ENCODE assay signal across 8 cellular contexts in the genomic region with DNA sequence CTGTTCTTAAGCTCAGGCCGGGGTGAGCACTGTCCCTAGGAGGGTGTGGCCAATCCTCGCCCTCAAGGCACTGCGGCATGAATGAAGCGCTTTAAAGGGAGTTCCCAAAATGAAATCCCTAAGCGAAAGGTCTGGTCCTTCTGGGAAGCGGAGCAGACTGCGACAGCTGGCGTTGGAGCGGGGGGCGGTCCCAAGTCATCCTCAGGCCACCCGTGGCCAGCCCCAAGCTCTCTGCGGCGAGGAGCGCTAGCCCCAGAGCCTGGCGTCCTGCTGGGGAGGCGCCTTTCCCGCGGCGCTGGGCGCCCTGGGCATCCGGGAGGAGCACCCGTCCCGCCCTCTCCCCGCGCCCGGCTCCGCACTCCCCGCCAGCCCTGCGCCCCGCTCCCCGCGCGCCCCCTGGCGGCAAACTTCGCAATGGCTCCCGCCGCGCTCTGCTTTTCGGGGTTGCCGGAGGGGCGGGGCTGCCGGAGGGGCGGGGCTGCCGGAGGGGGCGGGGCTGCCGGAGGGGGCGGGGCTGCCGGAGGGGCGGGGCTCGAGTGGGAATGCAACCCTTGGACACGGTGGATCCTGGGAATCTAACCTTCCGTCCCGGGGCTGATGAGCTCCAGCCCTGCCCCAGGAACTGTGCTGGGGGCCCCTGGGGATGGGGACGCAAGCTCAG. TPM values are rescaled to one million over a fixed set of nuclear protein-coding genes. Genes with fewer than 3 reads are reported as not detected.
A peak's percentile ranks its signal among the peaks of the same experiment; 100 is the strongest.
DNase-seq lines count a peak whose midpoint lies in the region; ATAC-seq, FAIRE-seq and TF ChIP-seq lines count a peak whose summit lies in the region.

No MANE protein-coding gene starts in this region.

- peak overlapping the region; percentile 36 for H3K9ac ChIP-seq in endothelial cell of umbilical vein (replicated peaks; ENCODE audit: extremely low read depth, insufficient read depth, low read length)

- CTCF ChIA-PET in endothelial cell of umbilical vein (lab: Charles Lee) = interaction anchor here (0.6 to 3.9 kb wide), 26 partner anchors 9 to 264 kb away, joined by 3 to 117 read pairs (median 3); partner anchors contain the start of genes CEP170B, SIVA1 and ZBTB42

- H3K4me1 ChIP-seq in endothelial cell of umbilical vein (ENCODE audit: control insufficient read depth, extremely low read depth, insufficient read depth, low read length) = peaks cover 10% of the 10 kb centered on the region

- dilution Hi-C loops in endothelial cell of umbilical vein (cut with MboI; ENCODE audit: extremely low pct_ligation_motif_present, low sequenced_read_pairs) = no loop called here

- no peaks in the 10 kb centered on the region for H3K9me1 ChIP-seq in endothelial cell of umbilical vein (replicated peaks; ENCODE audit: control insufficient read depth, extremely low read depth, insufficient read depth, low read length)

- H3K27ac ChIP-seq in endothelial cell of umbilical vein (ENCODE audit: insufficient read depth, low read depth, low read length) = no peak overlapping the region

- H3K4me2 ChIP-seq in endothelial cell of umbilical vein (ENCODE audit: insufficient read depth, low read length) = peak overlapping the region; percentile 94

- H3K27me3 ChIP-seq in endothelial cell of umbilical vein (ENCODE audit: control insufficient read depth in 2 of 2, insufficient read depth in 2 of 2, low read length in 2 of 2) = no peaks in the 10 kb centered on the region

- peak; percentile 96 for DNase-seq in AG08396 (ENCODE audit: low spot score)
- peak; percentile 71 for DNase-seq in HPDE6-E6E7 (ENCODE audit: extremely low spot score)
- DNase-seq in NOMO-1 treated with dmso at 0.1 percent for 144 hours (lab: John Stamatoyannopoulos, UW; ENCODE audit: unreplicated experiment) = peak; percentile 61
- DNase-seq in activated CD8-positive, alpha-beta memory T cell treated with anti-CD3 and anti-CD28 coated beads, Interleukin-2, amount 50 U/mL, for 1 hour (ENCODE audit: extremely low read depth) = peak; percentile 68
- peak; percentile 69 for DNase-seq in endothelial cell of umbilical vein (ENCODE audit: low read depth, low spot score)
- DNase-seq in middle frontal gyrus (ENCODE audit: extremely low spot score, low spot score) = peak; percentile 80
- peak; percentile 87 to 93 for DNase-seq in stimulated activated CD8-positive, alpha-beta memory T cell treated with anti-CD3 and anti-CD28 coated beads, Interleukin-2, amount 100 ng/mL, for 1 hour (ENCODE audit: low read depth in 2 of 2)

- H3K79me2 ChIP-seq in endothelial cell of umbilical vein (ENCODE audit: control insufficient read depth, insufficient read depth, low read length) = no peaks in the 10 kb centered on the region

- no peaks in the 10 kb centered on the region for H3K9me3 ChIP-seq in endothelial cell of umbilical vein (replicated peaks; ENCODE audit: control insufficient read depth, insufficient read depth, low read length)

- BruUV-seq in endothelial cell of umbilical vein (replicated peaks; lab: Mats Ljungman, UMichigan) = no TSS peak

- ATAC-seq in GM19025 (IDR thresholded peaks at IDR 0.05; ENCODE audit: low read depth, unreplicated experiment) = peak; percentile 78

- H2AFZ ChIP-seq in endothelial cell of umbilical vein (ENCODE audit: low read depth, low read length) = peak overlapping the region; percentile 99

- H3K4me3 ChIP-seq in endothelial cell of umbilical vein (replicated peaks in 1 of 3; ENCODE audit: insufficient read depth in 1 of 3, low read depth in 1 of 3, low read length in 3 of 3) = peak overlapping the region; percentile 53 to 82 (median 64)

- no peaks in the 10 kb centered on the region for H3K36me3 ChIP-seq in endothelial cell of umbilical vein (ENCODE audit: control insufficient read depth in 2 of 2, extremely low read depth in 1 of 2, insufficient read depth in 2 of 2, low read length in 2 of 2)

- H4K20me1 ChIP-seq in endothelial cell of umbilical vein (replicated peaks; ENCODE audit: control insufficient read depth, extremely low read depth, insufficient read depth, low read length) = no peaks in the 10 kb centered on the region

- POLR2A ChIA-PET in endothelial cell of umbilical vein (lab: Charles Lee) = no interaction called here

- intact Hi-C loops in endothelial cell of umbilical vein (cut with micrococcal nuclease) = loop anchor here (1.0 to 5.0 kb wide), 4 partner anchors 32 to 74 kb away; partner anchors contain the start of genes AKT1, CEP170B and SIVA1

- peak; percentile 40 to 59 for TF ChIP-seq CTCF in endothelial cell of umbilical vein (IDR thresholded peaks at IDR 0.05; ENCODE audit: extremely low read depth in 1 of 2, insufficient read depth in 1 of 2, low read depth in 1 of 2, low read length in 2 of 2)

- no peak for TF ChIP-seq POLR2A in endothelial cell of umbilical vein (IDR thresholded peaks at IDR 0.05; ENCODE audit: low read depth, low read length)

- FAIRE-seq in endothelial cell of umbilical vein (lab: Jason Lieb, UNC) = peak; percentile 69

TF ChIP-seq in endothelial cell of umbilical vein, 7 proteins besides CTCF, POLR2A, EP300 and RAD21:
- peak; percentile 24 for TF ChIP-seq POLR2AphosphoS5 (IDR thresholded peaks at IDR 0.05; ENCODE audit: insufficient read depth, low read depth, low read length)
- TF ChIP-seq GATA2 (IDR thresholded peaks at IDR 0.05; ENCODE audit: insufficient read depth, insufficient read length, low read depth, low read length) = no peak

RNA-seq across cellular contexts. Expression of gene ZBTB42, which starts 25.4 kb away (rescaled TPM):
- total RNA-seq in endothelial cell of umbilical vein = 3.8 and 4.0 TPM in 2 replicates
- polyA plus RNA-seq in endothelial cell of umbilical vein = 3.1 and 3.8 TPM in 2 replicates
- polyA plus RNA-seq in endothelial cell of umbilical vein (2011; cell fraction: cytosol; rRNA removed) = 1.8 and 2.4 TPM in 2 replicates
- 1.2 and 1.3 TPM in 2 replicates for polyA plus RNA-seq in endothelial cell of umbilical vein (2011; cell fraction: nucleus; rRNA removed)
- polyA plus RNA-seq in endothelial cell of umbilical vein (2012) = 2.0 and 2.6 TPM in 2 replicates
- 3.2 and 5.6 TPM in 2 replicates for polyA minus RNA-seq in endothelial cell of umbilical vein
- 2.8 TPM for polyA minus RNA-seq in endothelial cell of umbilical vein (2011; cell fraction: cytosol; rRNA and poly(A)+ RNA removed)
- polyA minus RNA-seq in endothelial cell of umbilical vein (2011; cell fraction: nucleus; rRNA and poly(A)+ RNA removed) = 1.8 and 2.3 TPM in 2 replicates

RNA-seq across cellular contexts. Expression of gene AKT1, which starts 30.8 kb away (rescaled TPM):
- 172 and 191 TPM in 2 replicates for total RNA-seq in endothelial cell of umbilical vein
- 177 and 186 TPM in 2 replicates for polyA plus RNA-seq in endothelial cell of umbilical vein
- polyA plus RNA-seq in endothelial cell of umbilical vein (2011; cell fraction: cytosol; rRNA removed) = 174 and 199 TPM in 2 replicates
- polyA plus RNA-seq in endothelial cell of umbilical vein (2011; cell fraction: nucleus; rRNA removed) = 309 and 317 TPM in 2 replicates
- polyA plus RNA-seq in endothelial cell of umbilical vein (2012) = 128 and 150 TPM in 2 replicates
- polyA minus RNA-seq in endothelial cell of umbilical vein = 156 and 177 TPM in 2 replicates
- polyA minus RNA-seq in endothelial cell of umbilical vein (2011; cell fraction: cytosol; rRNA and poly(A)+ RNA removed) = 85.6 TPM
- 52.5 and 66.6 TPM in 2 replicates for polyA minus RNA-seq in endothelial cell of umbilical vein (2011; cell fraction: nucleus; rRNA and poly(A)+ RNA removed)

RNA-seq across cellular contexts. Expression of gene CEP170B, which starts 38.7 kb away (rescaled TPM):
- 35.0 and 38.6 TPM in 2 replicates for total RNA-seq in endothelial cell of umbilical vein
- 13.9 and 16.7 TPM in 2 replicates for polyA plus RNA-seq in endothelial cell of umbilical vein
- 8.4 and 12.7 TPM in 2 replicates for polyA plus RNA-seq in endothelial cell of umbilical vein (2011; cell fraction: cytosol; rRNA removed)
- polyA plus RNA-seq in endothelial cell of umbilical vein (2011; cell fraction: nucleus; rRNA removed) = 48.5 and 49.5 TPM in 2 replicates
- 17.7 and 23.4 TPM in 2 replicates for polyA plus RNA-seq in endothelial cell of umbilical vein (2012)
- 8.0 and 9.5 TPM in 2 replicates for polyA minus RNA-seq in endothelial cell of umbilical vein
- polyA minus RNA-seq in endothelial cell of umbilical vein (2011; cell fraction: cytosol; rRNA and poly(A)+ RNA removed) = 9.2 TPM
- polyA minus RNA-seq in endothelial cell of umbilical vein (2011; cell fraction: nucleus; rRNA and poly(A)+ RNA removed) = 8.2 and 15.8 TPM in 2 replicates
